In the genomic region with DNA sequence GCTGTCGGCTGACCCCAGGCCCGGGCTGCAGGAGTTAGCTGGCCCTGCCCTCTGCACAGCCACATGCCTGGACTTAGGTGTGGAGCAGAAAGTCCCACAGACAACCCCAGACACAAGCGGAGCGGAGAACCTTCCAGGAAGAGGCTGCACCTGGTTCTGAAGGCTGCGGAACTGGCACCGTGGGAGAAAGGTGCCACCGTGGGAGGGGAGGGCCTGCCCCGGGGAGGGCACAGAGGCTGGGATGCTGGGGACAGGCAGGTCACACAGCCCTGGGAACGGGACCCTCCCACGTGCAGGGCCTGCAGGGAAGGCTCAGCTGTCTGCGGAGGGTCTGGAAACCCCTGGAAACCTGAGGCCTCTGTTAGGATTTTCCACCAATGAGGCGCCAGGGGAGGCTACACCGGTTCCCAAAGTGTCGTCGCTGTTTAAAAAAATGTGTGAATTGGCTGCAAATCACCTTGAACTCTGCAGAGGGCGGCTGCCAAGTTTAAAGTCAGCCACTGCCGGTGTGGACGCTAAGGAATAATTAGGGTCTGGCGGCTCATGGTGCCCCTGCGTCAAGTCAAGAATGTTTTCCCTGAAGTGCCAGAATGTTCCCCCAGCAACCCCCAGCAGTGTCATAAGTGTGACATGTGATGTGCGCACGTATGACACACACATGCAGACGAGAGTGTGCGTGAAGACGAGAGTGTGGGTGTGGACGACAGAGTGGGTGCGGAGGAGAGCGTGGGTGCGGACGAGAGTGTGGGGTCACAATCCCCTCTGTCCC, we compare ENCODE assay signal across 21 cellular contexts. TPM values are rescaled to one million over a fixed set of nuclear protein-coding genes. Genes with fewer than 3 reads are reported as not detected.
A peak's percentile ranks its signal among the peaks of the same experiment; 100 is the strongest.
DNase-seq lines count a peak whose midpoint lies in the region; ATAC-seq, FAIRE-seq and TF ChIP-seq lines count a peak whose summit lies in the region.
"Had no signal": no experiment of that assay in that cellular context is flagged by ENCODE, and none has a peak within 500 bp of the region (broad histone marks: within the 10 kb centered on the region; RNA-seq: fewer than 3 reads in every experiment).

No MANE protein-coding gene starts in this region.

- DNase-seq in MCF 10A (ENCODE audit: unreplicated experiment): no peak
- DNase-seq in mammary epithelial cell: no peak
- DNase-seq in K562 (ENCODE audit: extremely low read depth in 1 of 4, low spot score in 3 of 4): no peak
- no peak for DNase-seq in left lung
- DNase-seq in T-helper 17 cell: no peak
- DNase-seq in DMS53 treated with DMSO at 0.1 percent for 48 hours (lab: John Stamatoyannopoulos, UW; ENCODE audit: unreplicated experiment): no peak
- DNase-seq: DMS79, HCEC 1CT, KBM-7, NCI-H1092, NCI-H1694 treated with DMSO at 0.1 percent for 48 hours, NCI-H345, NCI-H69, PC-9, T-cell had no signal

- FAIRE-seq in K562 (lab: Jason Lieb, UNC): no peak
- FAIRE-seq: G401.6, GM12892 had no signal

- no TSS peak for BruUV-seq in MCF 10A (replicated peaks; lab: Mats Ljungman, UMichigan)
- no TSS peak for BruUV-seq in mammary epithelial cell (replicated peaks; lab: Mats Ljungman, UMichigan)
- no TSS peak for BruUV-seq in K562 (replicated peaks; lab: Mats Ljungman, UMichigan)

- H3K4me3 ChIP-seq in mammary epithelial cell (replicated peaks in 1 of 3; ENCODE audit: insufficient read depth in 1 of 3, low read depth in 2 of 3, low read length in 3 of 3): no peak overlapping the region
- H3K4me3 ChIP-seq in K562: no peak overlapping the region
- no peak overlapping the region for H3K4me3 ChIP-seq in left lung
- H3K4me3 ChIP-seq: PC-9 had no signal

- H3K36me3 Mint-ChIP-seq in MCF 10A (ENCODE audit: insufficient read depth, unreplicated experiment) (no peaks in the 10 kb centered on the region), nephron (ENCODE audit: low read depth) (no peaks in the 10 kb centered on the region), T-helper 17 cell (ENCODE audit: low read depth) (no peaks in the 10 kb centered on the region)
- H3K36me3 Mint-ChIP-seq: T-cell had no signal

- TF ChIP-seq CTCF in MCF 10A (IDR thresholded peaks at IDR 0.05; ENCODE audit: unreplicated experiment) (no peak), mammary epithelial cell (conservative IDR thresholded peaks at IDR 0.05 in 1 of 2, IDR thresholded peaks at IDR 0.05 in 1 of 2; ENCODE audit: extremely low read depth in 1 of 2, insufficient read depth in 1 of 2, low read depth in 1 of 2, low read length in 2 of 2) (no peak), K562 (IDR thresholded peaks at IDR 0.05 in 2 of 3, conservative IDR thresholded peaks at IDR 0.05 in 1 of 3; ENCODE audit: insufficient read depth in 2 of 3, low read depth in 1 of 3, low read length in 3 of 3) (no peak), nephron (IDR thresholded peaks at IDR 0.05; ENCODE audit: unreplicated experiment in 3 of 3) (no peak), left lung (IDR thresholded peaks at IDR 0.05) (no peak)

- H3K36me3 ChIP-seq in mammary epithelial cell (ENCODE audit: insufficient read depth, low read length) (no peaks in the 10 kb centered on the region), K562 (ENCODE audit: control insufficient read depth, insufficient read depth, low read length) (peaks cover 87% of the 10 kb centered on the region), left lung (no peaks in the 10 kb centered on the region)

- no peak overlapping the region for H3K4me2 ChIP-seq in mammary epithelial cell (ENCODE audit: insufficient read depth, low read depth, low read length)
- no peak overlapping the region for H3K4me2 ChIP-seq in K562 (ENCODE audit: insufficient read depth, low read length)
- H3K4me2 ChIP-seq: PC-9 had no signal

- TF ChIP-seq POLR2A in K562 (conservative IDR thresholded peaks at IDR 0.05): no peak

- H4K20me1 ChIP-seq in mammary epithelial cell (ENCODE audit: insufficient read depth, low read length): no peaks in the 10 kb centered on the region
- peaks cover 18% of the 10 kb centered on the region for H4K20me1 ChIP-seq in K562 (replicated peaks; ENCODE audit: control insufficient read depth, insufficient read depth, low read length)

- H3K9me3 ChIP-seq in mammary epithelial cell (replicated peaks; ENCODE audit: insufficient read depth, low read length) (peaks cover 10% of the 10 kb centered on the region), K562 (replicated peaks; ENCODE audit: control insufficient read depth, insufficient read depth, low read depth, low read length) (no peaks in the 10 kb centered on the region), left lung (no peaks in the 10 kb centered on the region), T-helper 17 cell (ENCODE audit: control insufficient read depth, low read length, poor library complexity, severe bottlenecking) (no peaks in the 10 kb centered on the region)

- dilution Hi-C loops in mammary epithelial cell (cut with HindIII; ENCODE audit: low sequenced_read_pairs): no loop called here

- no peak for TF ChIP-seq EP300 in K562 (IDR thresholded peaks at IDR 0.05; ENCODE audit: low read length)

- in situ Hi-C loops in mammary epithelial cell (cut with MboI; ENCODE audit: low sequenced_read_pairs in 2 of 2): no loop called here
- in situ Hi-C loops in K562 (cut with MboI): no loop called here

- H3K4me1 Mint-ChIP-seq in MCF 10A (ENCODE audit: insufficient read depth, unreplicated experiment) (peaks cover 5% of the 10 kb centered on the region), nephron (peaks cover 42% of the 10 kb centered on the region), T-helper 17 cell (peaks cover 2% of the 10 kb centered on the region)

- H3K9me3 Mint-ChIP-seq in MCF 10A (ENCODE audit: unreplicated experiment): no peaks in the 10 kb centered on the region
- H3K9me3 Mint-ChIP-seq in nephron: no peaks in the 10 kb centered on the region
- H3K9me3 Mint-ChIP-seq: T-cell had no signal

- H3K4me1 ChIP-seq in mammary epithelial cell (ENCODE audit: insufficient read depth, low read length): peaks cover 29% of the 10 kb centered on the region
- peaks cover 0 to 41% of the 10 kb centered on the region in 2 experiments; a peak in 2 of 5 replicates for H3K4me1 ChIP-seq in K562 (replicated peaks in 1 of 2; ENCODE audit: control insufficient read depth in 2 of 2, insufficient read depth in 2 of 2, low read length in 2 of 2)
- H3K4me1 ChIP-seq in left lung: peaks cover 19 to 24% of the 10 kb centered on the region in 2 donors

- H3K9ac ChIP-seq in mammary epithelial cell (ENCODE audit: insufficient read depth, low read length) (no peak overlapping the region), K562 (ENCODE audit: insufficient read depth in 1 of 2, low read depth in 2 of 2, low read length in 2 of 2) (no peak overlapping the region)

- intact Hi-C loops in MCF 10A (cut with micrococcal nuclease): no loop called here
- intact Hi-C loops in mammary epithelial cell (cut with micrococcal nuclease): no loop called here
- intact Hi-C loops in K562 (cut with micrococcal nuclease): no loop called here
- intact Hi-C loops in left lung (cut with DNase I): no loop called here

- TF ChIP-seq RAD21 in K562 (CRISPR knock-in tag; conservative IDR thresholded peaks at IDR 0.05 in 1 of 2, IDR thresholded peaks at IDR 0.05 in 1 of 2): no peak

- 82% methylated on average over 23 of the region's 30 CpGs for WGBS in mammary epithelial cell (ENCODE audit: low coverage, missing lambda C conversion rate)
- WGBS in K562 (ENCODE audit: insufficient coverage, low coverage, missing lambda C conversion rate): 95% methylated on average over 19 of the region's 30 CpGs

- CTCF ChIA-PET in MCF 10A (lab: Yijun Ruan, JAX) (no interaction called here), mammary epithelial cell (lab: Charles Lee; ENCODE audit: low non-redundant PET) (no interaction called here), K562 (lab: Yijun Ruan, JAX; ENCODE audit: low intra/inter-chr PET ratio) (no interaction called here)

- no peaks in the 10 kb centered on the region for H3K9me1 ChIP-seq in K562 (ENCODE audit: control insufficient read depth, insufficient read depth, low read length)

- H3K27ac Mint-ChIP-seq in MCF 10A (ENCODE audit: low read depth, unreplicated experiment) (no peak overlapping the region), nephron (peak overlapping the region; percentile 62 to 74 (median 66)), T-helper 17 cell (no peak overlapping the region)
- H3K27ac Mint-ChIP-seq: T-cell had no signal

- no peak overlapping the region for H2AFZ ChIP-seq in mammary epithelial cell (ENCODE audit: low read depth, low read length)
- H2AFZ ChIP-seq in K562 (ENCODE audit: low read depth, low read length): no peak overlapping the region
- H2AFZ ChIP-seq: PC-9 had no signal

- ATAC-seq in K562 (no peak), left lung (no peak), HG02623 (IDR thresholded peaks at IDR 0.05; ENCODE audit: unreplicated experiment) (no peak), T-helper 17 cell (no peak)
- ATAC-seq: T-cell had no signal

- H3K27ac ChIP-seq in mammary epithelial cell (ENCODE audit: insufficient read depth, low read depth, low read length) (no peak overlapping the region), K562 (ENCODE audit: extremely low read depth, low read depth, low read length) (no peak overlapping the region), left lung (no peak overlapping the region)
- H3K27ac ChIP-seq: PC-9 had no signal

- POLR2A ChIA-PET in MCF 10A (lab: Yijun Ruan, JAX) (no interaction called here), K562 (lab: Yijun Ruan, JAX) (no interaction called here)

- H3K27me3 Mint-ChIP-seq in MCF 10A (ENCODE audit: insufficient read depth, unreplicated experiment) (no peaks in the 10 kb centered on the region), nephron (ENCODE audit: low read depth) (peaks cover 19% of the 10 kb centered on the region), T-helper 17 cell (peaks cover 5% of the 10 kb centered on the region)

- H3K27me3 ChIP-seq in mammary epithelial cell (ENCODE audit: insufficient read depth, low read length) (no peaks in the 10 kb centered on the region), K562 (ENCODE audit: control insufficient read depth in 2 of 2, insufficient read depth in 2 of 2, low read length in 2 of 2) (no peaks in the 10 kb centered on the region), left lung (peaks cover 0 to 8% of the 10 kb centered on the region in 2 donors)

- H3K4me3 Mint-ChIP-seq in MCF 10A (ENCODE audit: unreplicated experiment) (peak overlapping the region; percentile 40), nephron (peak overlapping the region in 2 of 3 experiments; percentile 20 to 45), T-helper 17 cell (no peak overlapping the region)
- H3K4me3 Mint-ChIP-seq: T-cell had no signal

- no peaks in the 10 kb centered on the region for H3K79me2 ChIP-seq in mammary epithelial cell (ENCODE audit: insufficient read depth, low read length)
- peaks cover 93% of the 10 kb centered on the region for H3K79me2 ChIP-seq in K562 (ENCODE audit: control insufficient read depth, insufficient read depth, low read length)

RNA-seq across cellular contexts. Expression of gene PABPN1L, which starts 50.9 kb away (rescaled TPM):
- not detected in 2 replicates for total RNA-seq in MCF 10A (2022)
- total RNA-seq in mammary epithelial cell: not detected
- polyA plus RNA-seq in mammary epithelial cell: not detected
- polyA minus RNA-seq in mammary epithelial cell: not detected
- 0.46 and 2.2 TPM in 2 replicates for total RNA-seq in K562 (2011; cell fraction: chromatin; rRNA removed; ENCODE audit: low replicate concordance)
- 0.26 and 0.50 TPM in 2 replicates for total RNA-seq in K562 (2011; cell fraction: nucleolus; rRNA removed)
- total RNA-seq in K562 (2011; cell fraction: nucleoplasm; rRNA removed): 0.29 and 0.99 TPM in 2 replicates
- 0.32 TPM in 1 of 2 replicates, not detected in the other for total RNA-seq in K562 (2014; rRNA removed)
- not detected in 2 replicates for total RNA-seq in K562 (2014; rRNA removed; fragmentation: Illumina TruSeq; extraction: Trizol)
- 0.19 TPM in 1 of 2 replicates, not detected in the other for total RNA-seq in K562 (2015; rRNA removed; fragmentation: Illumina TruSeq; extraction: Trizol)
- total RNA-seq in K562 (2021): 0.29 TPM in 1 of 2 replicates, not detected in the other
- not detected in 2 replicates for polyA plus RNA-seq in K562 (2011; rRNA removed)
- not detected in 2 replicates for polyA plus RNA-seq in K562 (2011; cell fraction: cytosol; rRNA removed)
- 0.55 and 0.58 TPM in 2 replicates for polyA plus RNA-seq in K562 (2011; cell fraction: nucleus; rRNA removed)
- 0.29 and 0.71 TPM in 2 replicates for polyA plus RNA-seq in K562 (2012)
- not detected in 2 replicates for polyA plus RNA-seq in K562 (2014; fragmentation: Illumina TruSeq; extraction: Trizol)
- not detected for polyA plus RNA-seq in K562 (2014; fragmentation: Nextera tagmentation; extraction: Ambion mirVana)
- polyA plus RNA-seq in K562 (2014; rRNA removed): 0.11 TPM in 1 of 2 replicates, not detected in the other
- polyA minus RNA-seq in K562 (2011; rRNA and poly(A)+ RNA removed): not detected in 2 replicates
- polyA minus RNA-seq in K562 (2011; cell fraction: cytosol; rRNA and poly(A)+ RNA removed): not detected in 2 replicates
- polyA minus RNA-seq in K562 (2011; cell fraction: nucleus; rRNA and poly(A)+ RNA removed): not detected in 2 replicates
- not detected for total RNA-seq in left lung
- total RNA-seq in T-helper 17 cell: not detected
- total RNA-seq: A172, M059J, PC-9, T-cell had no signal

RNA-seq across cellular contexts. Expression of gene CBFA2T3, which starts 59.7 kb away (rescaled TPM):
- not detected in 2 replicates for total RNA-seq in MCF 10A (2022)
- under 1 TPM in 1 of 2 donors, not detected in 1; 0.83 TPM for total RNA-seq in mammary epithelial cell
- polyA plus RNA-seq in mammary epithelial cell: 0.09 TPM
- not detected for polyA minus RNA-seq in mammary epithelial cell
- total RNA-seq in K562 (2011; cell fraction: chromatin; rRNA removed; ENCODE audit: low replicate concordance): 73.4 and 198 TPM in 2 replicates
- 67.4 and 69.3 TPM in 2 replicates for total RNA-seq in K562 (2011; cell fraction: nucleolus; rRNA removed)
- total RNA-seq in K562 (2011; cell fraction: nucleoplasm; rRNA removed): 45.3 and 67.3 TPM in 2 replicates
- total RNA-seq in K562 (2014; rRNA removed): 13.5 and 20.8 TPM in 2 replicates
- 3.9 and 5.9 TPM in 2 replicates for total RNA-seq in K562 (2014; rRNA removed; fragmentation: Illumina TruSeq; extraction: Trizol)
- total RNA-seq in K562 (2015; rRNA removed; fragmentation: Illumina TruSeq; extraction: Trizol): 6.7 and 7.8 TPM in 2 replicates
- 114 and 145 TPM in 2 replicates for total RNA-seq in K562 (2021)
- polyA plus RNA-seq in K562 (2011; rRNA removed): 6.4 and 11.3 TPM in 2 replicates
- polyA plus RNA-seq in K562 (2011; cell fraction: cytosol; rRNA removed): 5.6 and 15.0 TPM in 2 replicates
- polyA plus RNA-seq in K562 (2011; cell fraction: nucleus; rRNA removed): 67.2 and 126 TPM in 2 replicates
- polyA plus RNA-seq in K562 (2012): 55.0 and 86.5 TPM in 2 replicates
- 24.2 and 46.3 TPM in 2 replicates for polyA plus RNA-seq in K562 (2014; fragmentation: Illumina TruSeq; extraction: Trizol)
- 1 to 10 TPM; 2.3 to 2.7 TPM for polyA plus RNA-seq in K562 (2014; fragmentation: Nextera tagmentation; extraction: Ambion mirVana)
- 34.3 and 35.3 TPM in 2 replicates for polyA plus RNA-seq in K562 (2014; rRNA removed)
- polyA minus RNA-seq in K562 (2011; rRNA and poly(A)+ RNA removed): 9.5 and 9.7 TPM in 2 replicates
- 32.1 and 46.1 TPM in 2 replicates for polyA minus RNA-seq in K562 (2011; cell fraction: cytosol; rRNA and poly(A)+ RNA removed)
- polyA minus RNA-seq in K562 (2011; cell fraction: nucleus; rRNA and poly(A)+ RNA removed): 21.1 and 34.5 TPM in 2 replicates
- 10 to 100 TPM in 1 of 2 donors, 1 to 10 TPM in 1; 8.9 to 10.4 TPM for total RNA-seq in left lung
- 1 to 10 TPM; 3.2 to 4.4 TPM for total RNA-seq in T-helper 17 cell
- total RNA-seq: A172, M059J had no signal

Comparison
In these comparisons a context has a peak if more than half of its experiments do, and no peak if none do; other contexts are left out.
1. H3K27ac Mint-ChIP-seq: peak in nephron (3 of 3); none in MCF 10A (single experiment) and T-helper 17 cell (single experiment).